Comparison of ENCODE assay signal across 9 cellular contexts in the genomic region with DNA sequence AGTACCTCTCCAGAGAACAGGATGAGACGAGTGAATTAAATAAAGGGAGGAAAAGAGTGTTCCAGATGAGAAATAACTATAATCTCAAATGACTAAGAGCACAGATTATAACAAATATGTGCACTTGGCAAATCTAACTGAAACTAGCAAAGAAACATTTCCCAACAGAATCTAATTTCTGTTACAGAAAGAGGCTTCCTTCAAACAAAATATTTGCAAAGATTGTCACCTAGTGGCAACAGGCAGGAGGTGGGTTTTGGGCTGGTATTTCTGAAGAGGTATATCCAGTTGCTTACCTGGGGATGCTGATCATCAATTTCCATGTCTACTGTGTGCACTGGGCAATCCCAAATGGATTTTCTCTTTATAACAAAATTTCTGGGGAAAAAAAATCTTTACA. TPM values are rescaled to one million over a fixed set of nuclear protein-coding genes. Genes with fewer than 3 reads are reported as not detected.
DNase-seq lines count a peak whose midpoint lies in the region; ATAC-seq and TF ChIP-seq lines count a peak whose summit lies in the region.
"Had no signal": no experiment of that assay in that cellular context is flagged by ENCODE, and none has a peak within 500 bp of the region (broad histone marks: within the 10 kb centered on the region; RNA-seq: fewer than 3 reads in every experiment).

No MANE protein-coding gene starts in this region.

- POLR2A ChIA-PET in AG04450 (lab: Yijun Ruan, JAX) = no interaction called here
- POLR2A ChIA-PET in Panc1 (lab: Charles Lee) = no interaction called here

- H3K27me3 ChIP-seq in AG04450 (ENCODE audit: control insufficient read depth, insufficient read depth, low read length) (no peaks in the 10 kb centered on the region), Panc1 (ENCODE audit: control insufficient read depth, insufficient read depth, low read length) (no peaks in the 10 kb centered on the region)

- CTCF ChIA-PET in AG04450 (lab: Charles Lee) (interaction anchor here (0.7 kb wide), 1 partner anchor 63 kb away, joined by 3 read pairs; no protein-coding TSS in a partner anchor), Panc1 (lab: Charles Lee) (no interaction called here)

- H3K4me3 ChIP-seq in AG04450 (ENCODE audit: low read depth, low read length) (no peak overlapping the region), Panc1 (ENCODE audit: low read depth in 2 of 2, low read length in 2 of 2) (no peak overlapping the region), fibroblast of villous mesenchyme (ENCODE audit: low read depth, low read length) (no peak overlapping the region)

- in situ Hi-C loops in Panc1 (cut with HindIII; ENCODE audit: low pct_unique_long_range_greater_than_20kb, low sequenced_read_pairs) = no loop called here

- ATAC-seq in Panc1 = peak; percentile 52; the same call in 1 of the 2 replicates
- ATAC-seq in GM19328 (IDR thresholded peaks at IDR 0.05; ENCODE audit: unreplicated experiment) = no peak

- intact Hi-C loops in Panc1 (cut with micrococcal nuclease; ENCODE audit: unreplicated experiment) = no loop called here

- no TSS peak for BruUV-seq in Panc1 (replicated peaks; lab: Mats Ljungman, UMichigan)

- peaks cover 11% of the 10 kb centered on the region; the same call in 1 of the 2 replicates for H3K4me1 ChIP-seq in Panc1 (ENCODE audit: control insufficient read depth, insufficient read depth, low read length)

- H3K27ac ChIP-seq in AG04450 (ENCODE audit: low read depth, low read length) = no peak overlapping the region
- no peak overlapping the region for H3K27ac ChIP-seq in Panc1 (ENCODE audit: low read length)

- no peaks in the 10 kb centered on the region for H3K36me3 ChIP-seq in Panc1 (ENCODE audit: control insufficient read depth, insufficient read depth, low read length)

- DNase-seq in AG04450 (ENCODE audit: low read depth, low spot score) (no peak), Panc1 (ENCODE audit: low read depth, low spot score) (no peak), fibroblast of villous mesenchyme (ENCODE audit: low read depth) (no peak), DMS114 treated with DMSO at 0.1 percent for 48 hours (lab: John Stamatoyannopoulos, UW; ENCODE audit: unreplicated experiment) (no peak), NCI-H187 treated with DMSO at 0.1 percent for 48 hours (lab: John Stamatoyannopoulos, UW) (no peak), NCI-H446 (lab: John Stamatoyannopoulos, UW) (no peak)
- DNase-seq: stimulated activated CD4-positive, alpha-beta T cell treated with anti-CD3 and anti-CD28 coated beads, Interleukin-1b, Interleukin-23, amount 100 ng/mL, for 48 hours had no signal

- H3K9me3 ChIP-seq in AG04450 (ENCODE audit: control insufficient read depth, insufficient read depth, low read length) = no peaks in the 10 kb centered on the region
- no peaks in the 10 kb centered on the region for H3K9me3 ChIP-seq in Panc1 (ENCODE audit: control insufficient read depth, insufficient read depth, low read depth, low read length)

- TF ChIP-seq CTCF in AG04450 (IDR thresholded peaks at IDR 0.05; ENCODE audit: low read depth, low read length) = peak; percentile 25; the same call in 1 of the 2 replicates
- peak; percentile 35; the same call in 1 of the 2 replicates for TF ChIP-seq CTCF in GM12874 (IDR thresholded peaks at IDR 0.05; ENCODE audit: insufficient read depth, low read depth, low read length)
- peak; percentile 73; the same call in 1 of the 2 replicates for TF ChIP-seq CTCF in Panc1 (IDR thresholded peaks at IDR 0.05)
- TF ChIP-seq CTCF in fibroblast of villous mesenchyme (IDR thresholded peaks at IDR 0.05; ENCODE audit: insufficient read depth, low read depth, low read length) = peak; percentile 25

RNA-seq across cellular contexts. Expression of gene SPDL1, which starts 5.6 kb away (rescaled TPM):
- 14.0 and 22.7 TPM in 2 replicates for polyA plus RNA-seq in AG04450 (2011; rRNA removed)
- 4.0 and 10.3 TPM in 2 replicates for polyA minus RNA-seq in AG04450 (2011; rRNA and poly(A)+ RNA removed)
- total RNA-seq in Panc1 (2021; ENCODE audit: unreplicated experiment) = 72.6 TPM
- polyA plus RNA-seq in Panc1 (2012; ENCODE audit: insufficient read length) = 27.6 TPM
- total RNA-seq in fibroblast of villous mesenchyme = 25.4 and 44.0 TPM in 2 replicates

RNA-seq across cellular contexts. Expression of gene DOCK2, which starts 59.1 kb away (rescaled TPM):
- 1.2 and 1.6 TPM in 2 replicates for polyA plus RNA-seq in AG04450 (2011; rRNA removed)
- 5.6 and 6.0 TPM in 2 replicates for polyA minus RNA-seq in AG04450 (2011; rRNA and poly(A)+ RNA removed)
- total RNA-seq in Panc1 (2021; ENCODE audit: unreplicated experiment) (1.4 TPM), fibroblast of villous mesenchyme (6.1 and 7.3 TPM in 2 replicates)
- polyA plus RNA-seq in Panc1 (2012; ENCODE audit: insufficient read length) = 0.25 TPM
